Comparison of ENCODE assay signal across 21 cellular contexts in the genomic region with DNA sequence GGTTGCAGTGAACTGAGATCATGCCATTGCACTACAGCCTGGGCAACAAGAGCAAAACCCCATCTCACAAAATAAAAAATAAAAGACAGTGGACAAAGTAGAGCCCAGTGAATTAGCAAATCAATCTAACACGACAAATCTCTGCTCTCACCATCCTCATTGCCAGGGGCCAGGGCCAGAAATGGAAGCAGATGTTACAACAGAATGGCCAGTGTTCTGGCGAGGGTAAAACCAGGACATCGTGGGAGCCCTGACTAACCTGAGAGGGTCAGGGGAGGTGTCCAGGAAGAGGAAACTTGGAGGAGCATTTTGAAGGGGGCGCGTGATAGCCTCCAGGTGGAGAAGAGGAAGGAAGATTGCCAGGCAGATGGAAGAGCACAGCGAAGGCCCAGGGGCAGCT. TPM values are rescaled to one million over a fixed set of nuclear protein-coding genes. Genes with fewer than 3 reads are reported as not detected.
A peak's percentile ranks its signal among the peaks of the same experiment; 100 is the strongest.
DNase-seq lines count a peak whose midpoint lies in the region; ATAC-seq, FAIRE-seq and TF ChIP-seq lines count a peak whose summit lies in the region.
"Had no signal": no experiment of that assay in that cellular context is flagged by ENCODE, and none has a peak within 500 bp of the region (broad histone marks: within the 10 kb centered on the region; RNA-seq: fewer than 3 reads in every experiment).

No MANE protein-coding gene starts in this region.

- POLR2A ChIA-PET in HEK293 (lab: Yijun Ruan, JAX) = no interaction called here

- H3K27ac ChIP-seq in BLaER1 treated with 17β-estradiol and CSF1 and Interleukin-3, amounts not matched to agents 10 nM and 100 nM = peak overlapping the region in 1 of 11 experiments; percentile 65; a peak in 1 of 22 replicates
- H3K27ac ChIP-seq in HEK293 (ENCODE audit: extremely low read depth, low read depth, low read length) (no peak overlapping the region), kidney (ENCODE audit: low read depth in 2 of 2, low read length in 2 of 2) (peak overlapping the region; percentile 34 to 86), spleen (no peak overlapping the region)
- H3K27ac ChIP-seq: A549, PC-9 had no signal

- H3K4me3 ChIP-seq in BLaER1 treated with 17β-estradiol and CSF1 and Interleukin-3, amounts not matched to agents 10 nM and 100 nM = no peak overlapping the region
- H3K4me3 ChIP-seq in HEK293 (ENCODE audit: low read depth, low read length) (no peak overlapping the region), kidney (ENCODE audit: low read length in 2 of 2) (peak overlapping the region in 1 of 2 donors; percentile 39), spleen (no peak overlapping the region)
- H3K4me3 ChIP-seq: A549, HAP-1, MG63, PC-9 had no signal

- H3K4me2 ChIP-seq in BLaER1 treated with 17β-estradiol and CSF1 and Interleukin-3, amounts not matched to agents 10 nM and 100 nM = peak overlapping the region in 8 of 11 experiments; percentile 3 to 88 (median 76); a peak in 11 of 22 replicates
- H3K4me2 ChIP-seq: A549, PC-9 had no signal

- H3K9me3 ChIP-seq in BLaER1 treated with 17β-estradiol and CSF1 and Interleukin-3, amounts not matched to agents 10 nM and 100 nM (replicated peaks in 1 of 11) = no peaks in the 10 kb centered on the region
- H3K9me3 ChIP-seq in HEK293 (ENCODE audit: control insufficient read depth, insufficient read depth, low read depth, low read length) (no peaks in the 10 kb centered on the region), kidney (ENCODE audit: control insufficient read depth in 1 of 2, low read length in 2 of 2) (no peaks in the 10 kb centered on the region), spleen (no peaks in the 10 kb centered on the region)
- H3K9me3 ChIP-seq: A549, HAP-1, MG63 had no signal

- no peak for FAIRE-seq in kidney (lab: Jason Lieb, UNC)
- FAIRE-seq: A549 had no signal

- CTCF ChIA-PET in HEK293 (lab: Yijun Ruan, JAX) = interaction anchor here (1.0 to 9.5 kb wide), 4 partner anchors 13 to 237 kb away, joined by 3 to 159 read pairs (median 9); no protein-coding TSS in a partner anchor

- no peak for TF ChIP-seq POLR2A in spleen (IDR thresholded peaks at IDR 0.05)

- no peaks in the 10 kb centered on the region for H4K20me1 ChIP-seq in BLaER1 treated with 17β-estradiol and CSF1 and Interleukin-3, amounts not matched to agents 10 nM and 100 nM

- no peaks in the 10 kb centered on the region for H3K36me3 ChIP-seq in BLaER1 treated with 17β-estradiol and CSF1 and Interleukin-3, amounts not matched to agents 10 nM and 100 nM
- H3K36me3 ChIP-seq in HEK293 (ENCODE audit: control insufficient read depth in 2 of 2, insufficient read depth in 1 of 2, low read length in 2 of 2) = no peaks in the 10 kb centered on the region
- no peaks in the 10 kb centered on the region for H3K36me3 ChIP-seq in kidney (ENCODE audit: control insufficient read depth in 1 of 2, insufficient read depth in 2 of 2, low read length in 2 of 2)
- H3K36me3 ChIP-seq in spleen = no peaks in the 10 kb centered on the region
- H3K36me3 ChIP-seq: HAP-1, MG63 had no signal

- H3K4me1 ChIP-seq in BLaER1 treated with 17β-estradiol and CSF1 and Interleukin-3, amounts not matched to agents 10 nM and 100 nM = peaks cover 28 to 76% (median 69%) of the 10 kb centered on the region in 10 experiments
- H3K4me1 ChIP-seq in HEK293 (ENCODE audit: control insufficient read depth, insufficient read depth, low read length) (no peaks in the 10 kb centered on the region), kidney (ENCODE audit: control insufficient read depth in 1 of 2, insufficient read depth in 1 of 2, low read depth in 1 of 2, low read length in 2 of 2) (peaks cover 7 to 24% of the 10 kb centered on the region in 2 donors), spleen (peaks cover 4 to 37% (median 23%) of the 10 kb centered on the region in 6 donors)

- intact Hi-C loops in kidney (cut with DNase I) = loop anchor here (5.0 kb wide), 1 partner anchor 217 kb away; no protein-coding TSS in a partner anchor
- intact Hi-C loops in spleen (cut with DNase I; ENCODE audit: low total_unique reads) = loop anchor here (5.0 kb wide), 1 partner anchor 237 kb away; no protein-coding TSS in a partner anchor

- TF ChIP-seq CTCF in HEK293 (tag by site-specific recombination; IDR thresholded peaks at IDR 0.05) (no peak), kidney (IDR thresholded peaks at IDR 0.05; ENCODE audit: borderline replicate concordance, extremely low read depth, insufficient read depth) (no peak), spleen (IDR thresholded peaks at IDR 0.05 in 8 of 11, conservative IDR thresholded peaks at IDR 0.05 in 3 of 11) (no peak)

- ATAC-seq in HG03378 (IDR thresholded peaks at IDR 0.05; ENCODE audit: unreplicated experiment) = no peak
- no peak for ATAC-seq in HG03097 (IDR thresholded peaks at IDR 0.05; ENCODE audit: low FRiP score, unreplicated experiment)
- ATAC-seq: A549 had no signal

- H3K9ac ChIP-seq in BLaER1 treated with 17β-estradiol and CSF1 and Interleukin-3, amounts not matched to agents 10 nM and 100 nM = peak overlapping the region in 1 of 11 experiments; percentile 25; a peak in 1 of 22 replicates
- peak overlapping the region in 1 of 2 donors; percentile 65 for H3K9ac ChIP-seq in kidney (ENCODE audit: low read length in 2 of 2)

- 75 to 84% (median 78%) methylated on average over 6 of the region's 6 CpGs for WGBS in spleen, 5 donors

- H3K27me3 ChIP-seq in BLaER1 treated with 17β-estradiol and CSF1 and Interleukin-3, amounts not matched to agents 10 nM and 100 nM = no peaks in the 10 kb centered on the region
- H3K27me3 ChIP-seq in spleen (replicated peaks in 1 of 7) = peaks cover 0 to 42% (median 6%) of the 10 kb centered on the region in 7 donors
- H3K27me3 ChIP-seq: MG63 had no signal

- DNase-seq in kidney = peak; percentile 18
- DNase-seq in spleen = peak; percentile 37
- no peak for DNase-seq in SIG-M5 (lab: John Stamatoyannopoulos, UW)
- DNase-seq: AML-193; C1 segment of cervical spinal cord; CD4-positive, alpha-beta memory T cell; COR-L47; DMS53; GOT3; IMR-90; KG1; MG63; NCI-H2029; NCI-H446; PC-9 had no signal

TF ChIP-seq in HEK293, 187 proteins besides CTCF, POLR2A, EP300 and RAD21:
- TF ChIP-seq PRDM6 (tag by site-specific recombination; IDR thresholded peaks at IDR 0.05) = no peak
- TF ChIP-seq, protein P1, sequence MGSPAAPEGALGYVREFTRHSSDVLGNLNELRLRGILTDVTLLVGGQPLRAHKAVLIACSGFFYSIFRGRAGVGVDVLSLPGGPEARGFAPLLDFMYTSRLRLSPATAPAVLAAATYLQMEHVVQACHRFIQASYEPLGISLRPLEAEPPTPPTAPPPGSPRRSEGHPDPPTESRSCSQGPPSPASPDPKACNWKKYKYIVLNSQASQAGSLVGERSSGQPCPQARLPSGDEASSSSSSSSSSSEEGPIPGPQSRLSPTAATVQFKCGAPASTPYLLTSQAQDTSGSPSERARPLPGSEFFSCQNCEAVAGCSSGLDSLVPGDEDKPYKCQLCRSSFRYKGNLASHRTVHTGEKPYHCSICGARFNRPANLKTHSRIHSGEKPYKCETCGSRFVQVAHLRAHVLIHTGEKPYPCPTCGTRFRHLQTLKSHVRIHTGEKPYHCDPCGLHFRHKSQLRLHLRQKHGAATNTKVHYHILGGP (tag by site-specific recombination; IDR thresholded peaks at IDR 0.05) = no peak
- TF ChIP-seq ZNF433 (tag by site-specific recombination; IDR thresholded peaks at IDR 0.05; ENCODE audit: low read depth) = no peak
- TF ChIP-seq ZNF600 (tag by site-specific recombination; IDR thresholded peaks at IDR 0.05) = peak; percentile 77
- no peak for TF ChIP-seq SCRT2 (tag by site-specific recombination; IDR thresholded peaks at IDR 0.05)
- TF ChIP-seq ZNF354C (tag by site-specific recombination; IDR thresholded peaks at IDR 0.05; ENCODE audit: borderline replicate concordance, low read depth) = no peak

RNA-seq across cellular contexts. Expression of gene NEURL1B, which starts 58.4 kb away (rescaled TPM):
- total RNA-seq in kidney (42.6 TPM), spleen (1 to 10 TPM in 6 of 7 donors, under 1 TPM in 1; 0.85 to 2.5 (median 1.6) TPM)
- polyA plus RNA-seq in kidney (ENCODE audit: insufficient read depth, low read depth, low replicate concordance) (5.4 TPM), spleen (1 to 10 TPM in 1 of 3 donors, under 1 TPM in 2; 0.26 to 1.0 (median 0.49) TPM)

Comparison
In these comparisons a context has a peak if more than half of its experiments do, and no peak if none do; other contexts are left out.
1. H3K27ac ChIP-seq: peak in kidney (2 of 2); none in HEK293 (single experiment) and spleen (0 of 8).
2. RNA of gene NEURL1B, which starts 58.4 kb away (total RNA-seq): 42.6 TPM in kidney (single experiment); 0.85 to 2.5 TPM in spleen; every median in the first group is over 10 times any median in the second.